8 cellular contexts compared by ENCODE assay signal in genomic region chr1:224106568-224107281, GRCh38. TPM values are rescaled to one million over a fixed set of nuclear protein-coding genes. Genes with fewer than 3 reads are reported as not detected.
DNase-seq lines count a peak whose midpoint lies in the region; ATAC-seq lines count a peak whose summit lies in the region.

No MANE protein-coding gene starts in this region.

- DNase-seq in activated CD4-positive, alpha-beta T cell treated with anti-CD3 and anti-CD28 coated beads for 48 hours, result peak; percentile 15
- no peak for DNase-seq in activated CD4-positive, alpha-beta T cell treated with anti-CD3 and anti-CD28 coated beads, Interleukin-2, amount 50 U/mL, for 1 hour
- peak; percentile 62 for DNase-seq in LHCN-M2 (ENCODE audit: low read depth)
- peak; percentile 73 for DNase-seq in SK-MEL-5 (ENCODE audit: low read depth, low spot score)
- peak; percentile 36 for DNase-seq in fibroblast of gingiva (ENCODE audit: low read depth)
- DNase-seq in renal cortical epithelial cell (ENCODE audit: low read depth), result peak; percentile 80
- DNase-seq in stimulated activated CD8-positive, alpha-beta memory T cell treated with anti-CD3 and anti-CD28 coated beads, Interleukin-4, amount 100 ng/mL, for 48 hours, result no peak

- ATAC-seq in GM21576 (IDR thresholded peaks at IDR 0.05; ENCODE audit: unreplicated experiment), result peak; percentile 84

- in situ Hi-C loops in SK-MEL-5 (cut with HindIII; ENCODE audit: low pct_unique_long_range_greater_than_20kb, low sequenced_read_pairs), result no loop called here

RNA-seq across cellular contexts. Expression of gene FBXO28, which starts 7.2 kb away (rescaled TPM):
- total RNA-seq in LHCN-M2 (2014; rRNA removed) (38.0 and 48.0 TPM in 2 replicates), renal cortical epithelial cell (59.5 and 83.0 TPM in 2 replicates)
- polyA plus RNA-seq in LHCN-M2 (2012), result 7.9 TPM
- 34.2 and 37.3 TPM in 2 replicates for total RNA-seq in SK-MEL-5 (2014; rRNA removed; shearing (Covaris generic))
- polyA plus RNA-seq in SK-MEL-5 (2015; cell fraction: cytosol; rRNA removed), result 17.9 and 18.8 TPM in 2 replicates
- 14.5 and 15.0 TPM in 2 replicates for polyA plus RNA-seq in SK-MEL-5 (2015; cell fraction: nucleus; rRNA removed)

Comparison
In these comparisons a context has a peak if more than half of its experiments do, and no peak if none do; other contexts are left out.
1. DNase-seq: peak in activated CD4-positive, alpha-beta T cell treated with anti-CD3 and anti-CD28 coated beads for 48 hours (single experiment), LHCN-M2 (single experiment), SK-MEL-5 (single experiment), fibroblast of gingiva (single experiment) and renal cortical epithelial cell (single experiment); none in activated CD4-positive, alpha-beta T cell treated with anti-CD3 and anti-CD28 coated beads, Interleukin-2, amount 50 U/mL, for 1 hour (single experiment) and stimulated activated CD8-positive, alpha-beta memory T cell treated with anti-CD3 and anti-CD28 coated beads, Interleukin-4, amount 100 ng/mL, for 48 hours (single experiment).